Comparison of ENCODE assay signal across 12 cellular contexts in the genomic region with DNA sequence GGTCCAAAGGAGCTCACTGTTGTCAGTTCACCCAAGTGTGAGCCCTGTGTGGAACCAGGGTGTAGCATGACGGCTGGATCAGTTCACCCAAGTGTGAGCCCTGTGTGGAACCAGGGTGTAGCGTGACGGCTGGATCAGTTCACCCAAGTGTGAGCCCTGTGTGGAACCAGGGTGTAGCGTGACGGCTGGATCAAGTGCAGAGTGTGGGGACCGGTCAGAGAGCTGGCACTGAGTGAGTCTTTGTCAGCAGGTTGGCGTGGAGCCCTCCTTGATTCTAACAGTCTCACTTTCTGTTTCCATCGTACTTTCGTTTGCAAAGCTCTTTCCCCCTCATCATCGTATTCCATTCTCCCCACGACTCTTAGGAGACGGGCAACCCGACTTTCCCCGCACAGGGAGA. TPM values are rescaled to one million over a fixed set of nuclear protein-coding genes. Genes with fewer than 3 reads are reported as not detected.
DNase-seq lines count a peak whose midpoint lies in the region; ATAC-seq and TF ChIP-seq lines count a peak whose summit lies in the region.
"Had no signal": no experiment of that assay in that cellular context is flagged by ENCODE, and none has a peak within 500 bp of the region (broad histone marks: within the 10 kb centered on the region; RNA-seq: fewer than 3 reads in every experiment).

No MANE protein-coding gene starts in this region.

- H3K27ac ChIP-seq in stomach (peak overlapping the region in 3 of 5 donors; percentile 14 to 61 (median 17)), uterus (no peak overlapping the region)
- H3K27ac ChIP-seq: brain microvascular endothelial cell had no signal

- TF ChIP-seq POLR2A in stomach (IDR thresholded peaks at IDR 0.05) = no peak
- TF ChIP-seq POLR2A in uterus (IDR thresholded peaks at IDR 0.05) = no peak

- H3K4me1 ChIP-seq in stomach (peaks cover 0 to 41% (median 23%) of the 10 kb centered on the region in 4 donors), uterus (peaks cover 0 to 4% of the 10 kb centered on the region in 2 donors)

- TF ChIP-seq EP300 in stomach (IDR thresholded peaks at IDR 0.05) = no peak

- H3K4me3 ChIP-seq in stomach (peak overlapping the region; percentile 22 to 38 (median 34)), uterus (no peak overlapping the region)

- TF ChIP-seq CTCF in stomach (IDR thresholded peaks at IDR 0.05) (no peak), uterus (IDR thresholded peaks at IDR 0.05) (no peak)

- 22 to 59% (median 34%) methylated on average over 14 of the region's 14 CpGs for WGBS in stomach, 5 donors

- peak; percentile 73 for ATAC-seq in GM18867 (IDR thresholded peaks at IDR 0.05; ENCODE audit: unreplicated experiment)
- ATAC-seq in activated CD4-positive, CD25-positive, alpha-beta regulatory T cell treated with anti-CD3 and anti-CD28 coated beads, Interleukin-2, amount 50 U/mL, for 24 hours = no peak

- DNase-seq in anterior cingulate cortex (lab: John Stamatoyannopoulos, UW) (peak in 32 of 58 donors; percentile 10 to 80 (median 42)), hypothalamus (lab: John Stamatoyannopoulos, UW) (peak in 31 of 51 donors; percentile 9 to 77 (median 46)), stomach (peak; percentile 84), kidney glomerular epithelial cell (lab: John Stamatoyannopoulos, UW) (no peak), cerebellar nuclear complex (lab: John Stamatoyannopoulos, UW) (no peak), uterus (no peak)
- DNase-seq: activated CD4-positive, alpha-beta T cell treated with anti-CD3 and anti-CD28 coated beads for 4 hours; brain microvascular endothelial cell; NCI-H1436; NCI-H526 treated with DMSO at 0.1 percent for 48 hours had no signal

- no peaks in the 10 kb centered on the region for H3K27me3 ChIP-seq in stomach
- H3K27me3 ChIP-seq in uterus = no peaks in the 10 kb centered on the region
- H3K27me3 ChIP-seq: brain microvascular endothelial cell had no signal

- H3K36me3 ChIP-seq in stomach (no peaks in the 10 kb centered on the region), uterus (no peaks in the 10 kb centered on the region)
- H3K36me3 ChIP-seq: brain microvascular endothelial cell had no signal

- H3K9me3 ChIP-seq in stomach = peaks cover 0 to 13% (median 9%) of the 10 kb centered on the region in 4 donors
- H3K9me3 ChIP-seq in uterus = no peaks in the 10 kb centered on the region

- intact Hi-C loops in stomach (cut with DNase I; ENCODE audit: low total_unique reads) (no loop called here), uterus (cut with DNase I; ENCODE audit: low total_unique reads) (no loop called here)

RNA-seq across cellular contexts. Expression of a gene that starts 57.9 kb away (rescaled TPM):
- total RNA-seq in stomach = 100 to 1,000 TPM in 3 of 5 donors, 10 to 100 TPM in 2; 89.9 to 173 (median 147) TPM
- polyA plus RNA-seq in stomach = 10 to 100 TPM; 17.9 to 26.9 (median 23.7) TPM
- 100 to 1,000 TPM in 2 of 4 donors, 10 to 100 TPM in 2; 24.1 to 139 (median 82.9) TPM for total RNA-seq in uterus

Comparison
In these comparisons a context has a peak if more than half of its experiments do, and no peak if none do; other contexts are left out.
1. DNase-seq: peak in anterior cingulate cortex (32 of 58), hypothalamus (31 of 51) and stomach (single experiment); none in kidney glomerular epithelial cell (single experiment), cerebellar nuclear complex (0 of 2) and uterus (0 of 2).
2. H3K27ac ChIP-seq: peak in stomach (3 of 5); none in uterus (0 of 2).
3. H3K4me3 ChIP-seq: peak in stomach (4 of 4); none in uterus (0 of 2).